36 cellular contexts compared by ENCODE assay signal in the genomic region with DNA sequence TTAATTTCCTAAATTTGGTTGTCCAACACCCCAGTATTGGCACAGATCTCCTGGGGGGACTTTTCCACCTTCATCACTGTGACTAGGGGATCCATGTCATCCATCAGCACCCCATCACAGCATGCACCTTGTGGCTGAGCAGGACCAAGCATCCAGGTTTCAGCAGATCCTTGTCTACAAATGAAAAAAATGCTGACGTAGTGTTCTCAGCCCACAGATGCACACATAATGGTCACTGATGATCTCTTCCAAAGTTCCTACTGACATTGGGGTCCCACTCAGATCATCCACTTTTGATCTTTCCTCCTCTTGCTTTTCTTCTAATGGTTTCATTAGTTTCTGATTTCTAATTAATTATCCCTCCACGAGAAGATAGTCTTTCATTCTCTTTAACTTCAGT.
DNase-seq lines count a peak whose midpoint lies in the region; ATAC-seq, FAIRE-seq and TF ChIP-seq lines count a peak whose summit lies in the region.
"Had no signal": no experiment of that assay in that cellular context is flagged by ENCODE, and none has a peak within 500 bp of the region (broad histone marks: within the 10 kb centered on the region; RNA-seq: fewer than 3 reads in every experiment).

No MANE protein-coding gene starts in this region.

- TF ChIP-seq RAD21 in HepG2 (CRISPR knock-in tag; IDR thresholded peaks at IDR 0.05) (no peak), A549 (conservative IDR thresholded peaks at IDR 0.05 in 1 of 2, IDR thresholded peaks at IDR 0.05 in 1 of 2) (no peak), IMR-90 (IDR thresholded peaks at IDR 0.05; ENCODE audit: low read length) (no peak), K562 (CRISPR knock-in tag; conservative IDR thresholded peaks at IDR 0.05 in 1 of 2, IDR thresholded peaks at IDR 0.05 in 1 of 2) (no peak)

- no peak overlapping the region for H4K8ac ChIP-seq in IMR-90 (ENCODE audit: low read depth in 2 of 2, low read length in 2 of 2)

- no peak overlapping the region for H4K5ac ChIP-seq in IMR-90 (ENCODE audit: low read depth, low read length)

- H3K36me3 Mint-ChIP-seq in T-helper 2 cell treated with Interferon-gamma antibody and Interleukin-4, amounts not matched to agents 5 μg/mL and 100 μg/mL, for 36 hours (ENCODE audit: low read depth) = no peaks in the 10 kb centered on the region
- H3K36me3 Mint-ChIP-seq: CD14-positive monocyte; CD4-positive, alpha-beta memory T cell; CD4-positive, CD25-positive, alpha-beta regulatory T cell; CD8-positive, alpha-beta memory T cell; CD8-positive, alpha-beta T cell had no signal

- no peaks in the 10 kb centered on the region for H3K79me1 ChIP-seq in IMR-90 (ENCODE audit: low read depth in 1 of 2, low read length in 2 of 2)

- no peak overlapping the region for H3K4ac ChIP-seq in IMR-90 (ENCODE audit: low read depth, low read length)

- no peaks in the 10 kb centered on the region for H3K4me1 Mint-ChIP-seq in T-helper 2 cell treated with Interferon-gamma antibody and Interleukin-4, amounts not matched to agents 5 μg/mL and 100 μg/mL, for 36 hours (ENCODE audit: low read depth)
- H3K4me1 Mint-ChIP-seq: B cell; CD14-positive monocyte; CD4-positive, alpha-beta memory T cell; CD4-positive, CD25-positive, alpha-beta regulatory T cell; CD8-positive, alpha-beta memory T cell had no signal

- H3K9ac ChIP-seq in HepG2 (ENCODE audit: insufficient read depth, low read depth, low read length) (no peak overlapping the region), IMR-90 (ENCODE audit: low read depth, low read length) (no peak overlapping the region), K562 (ENCODE audit: insufficient read depth in 1 of 2, low read depth in 2 of 2, low read length in 2 of 2) (no peak overlapping the region)
- H3K9ac ChIP-seq: BLaER1; BLaER1 treated with 17β-estradiol and CSF1 and Interleukin-3, amounts not matched to agents 10 nM and 100 nM had no signal

- H3K14ac ChIP-seq in IMR-90 (replicated peaks; ENCODE audit: low read depth, low read length) = no peak overlapping the region

- no peaks in the 10 kb centered on the region for H3K9me1 ChIP-seq in IMR-90 (ENCODE audit: insufficient read depth, low read length)
- no peaks in the 10 kb centered on the region for H3K9me1 ChIP-seq in K562 (ENCODE audit: control insufficient read depth, insufficient read depth, low read length)

- TF ChIP-seq EP300 in HepG2 (IDR thresholded peaks at IDR 0.05; ENCODE audit: low read depth in 2 of 2, low read length in 2 of 2) = no peak
- TF ChIP-seq EP300 in HepG2 (CRISPR knock-in tag; IDR thresholded peaks at IDR 0.05; ENCODE audit: borderline replicate concordance) = no peak
- no peak for TF ChIP-seq EP300 in A549 (IDR thresholded peaks at IDR 0.05)
- TF ChIP-seq EP300 in K562 (IDR thresholded peaks at IDR 0.05; ENCODE audit: low read length) = no peak
- TF ChIP-seq EP300 in sigmoid colon (IDR thresholded peaks at IDR 0.05) = no peak

- H3K27me3 Mint-ChIP-seq in T-helper 2 cell treated with Interferon-gamma antibody and Interleukin-4, amounts not matched to agents 5 μg/mL and 100 μg/mL, for 36 hours (ENCODE audit: low read depth) = no peaks in the 10 kb centered on the region
- H3K27me3 Mint-ChIP-seq: B cell; CD4-positive, alpha-beta memory T cell; CD4-positive, alpha-beta T cell; CD4-positive, CD25-positive, alpha-beta regulatory T cell; CD8-positive, alpha-beta memory T cell had no signal

- no peak overlapping the region for H2BK120ac ChIP-seq in IMR-90 (ENCODE audit: low read depth, low read length)

- H2AK9ac ChIP-seq in IMR-90 (replicated peaks; ENCODE audit: low read depth, low read length, poor library complexity) = no peak overlapping the region

- no peak overlapping the region for H3K4me3 Mint-ChIP-seq in T-helper 2 cell treated with Interferon-gamma antibody and Interleukin-4, amounts not matched to agents 5 μg/mL and 100 μg/mL, for 36 hours
- H3K4me3 Mint-ChIP-seq: B cell; CD14-positive monocyte; CD4-positive, alpha-beta memory T cell; CD4-positive, alpha-beta T cell; CD4-positive, CD25-positive, alpha-beta regulatory T cell; CD8-positive, alpha-beta memory T cell; CD8-positive, alpha-beta T cell had no signal

- H3K27ac ChIP-seq in HepG2 (ENCODE audit: extremely low read length, insufficient read depth, low read length) (no peak overlapping the region), right lobe of liver (no peak overlapping the region), A549 (no peak overlapping the region), IMR-90 (ENCODE audit: insufficient read depth, low read length) (no peak overlapping the region), K562 (ENCODE audit: extremely low read depth, low read depth, low read length) (no peak overlapping the region), sigmoid colon (no peak overlapping the region)
- H3K27ac ChIP-seq: 22Rv1; BLaER1; BLaER1 treated with 17β-estradiol and CSF1 and Interleukin-3, amounts not matched to agents 10 nM and 100 nM; C4-2B had no signal

- H3K4me3 ChIP-seq in HepG2 (replicated peaks in 1 of 3; ENCODE audit: insufficient read depth in 1 of 3, low read depth in 2 of 3, low read length in 3 of 3) (no peak overlapping the region), right lobe of liver (no peak overlapping the region), A549 (no peak overlapping the region), IMR-90 (ENCODE audit: insufficient read depth, low read depth, low read length) (no peak overlapping the region), K562 (no peak overlapping the region), sigmoid colon (no peak overlapping the region)
- H3K4me3 ChIP-seq: BLaER1; BLaER1 treated with 17β-estradiol and CSF1 and Interleukin-3, amounts not matched to agents 10 nM and 100 nM had no signal

- no peak overlapping the region for H3K4me2 ChIP-seq in HepG2 (ENCODE audit: low read depth, low read length)
- H3K4me2 ChIP-seq in A549 = no peak overlapping the region
- no peak overlapping the region for H3K4me2 ChIP-seq in IMR-90 (ENCODE audit: low read depth, low read length)
- no peak overlapping the region for H3K4me2 ChIP-seq in K562 (ENCODE audit: insufficient read depth, low read length)
- H3K4me2 ChIP-seq: BLaER1; BLaER1 treated with 17β-estradiol and CSF1 and Interleukin-3, amounts not matched to agents 10 nM and 100 nM had no signal

- H3K9me3 Mint-ChIP-seq in T-helper 2 cell treated with Interferon-gamma antibody and Interleukin-4, amounts not matched to agents 5 μg/mL and 100 μg/mL, for 36 hours = peaks cover 50% of the 10 kb centered on the region

- POLR2A ChIA-PET in HepG2 (lab: Yijun Ruan, JAX) = no interaction called here
- POLR2A ChIA-PET in A549 (lab: Yijun Ruan, JAX) = no interaction called here
- POLR2A ChIA-PET in IMR-90 (lab: Charles Lee; ENCODE audit: unreplicated experiment) = no interaction called here
- POLR2A ChIA-PET in K562 (lab: Yijun Ruan, JAX) = no interaction called here

- H3K18ac ChIP-seq in IMR-90 (ENCODE audit: low read depth, low read length) = no peak overlapping the region

- ATAC-seq in HepG2 = no peak
- no peak for ATAC-seq in right lobe of liver
- no peak for ATAC-seq in A549
- no peak for ATAC-seq in IMR-90 (ENCODE audit: low read depth)
- ATAC-seq in K562 = no peak
- ATAC-seq in HG02938 (IDR thresholded peaks at IDR 0.05; ENCODE audit: unreplicated experiment) = no peak
- ATAC-seq: CD8-positive, alpha-beta T cell had no signal

- no peak overlapping the region for H2BK5ac ChIP-seq in IMR-90 (ENCODE audit: low read depth, low read length, poor library complexity, severe bottlenecking)

- DNase-seq in HepG2 (ENCODE audit: low spot score) = no peak
- no peak for DNase-seq in right lobe of liver
- DNase-seq in A549 (ENCODE audit: low read depth in 1 of 2, low spot score in 1 of 2) = no peak
- DNase-seq in IMR-90 = no peak
- no peak for DNase-seq in K562 (ENCODE audit: extremely low read depth in 1 of 4, low spot score in 3 of 4)
- DNase-seq in sigmoid colon = no peak
- no peak for DNase-seq in T-helper 2 cell treated with Interferon-gamma antibody and Interleukin-4, amounts not matched to agents 5 μg/mL and 100 μg/mL, for 36 hours (ENCODE audit: low spot score)
- DNase-seq: 8988T; ACHN; AML-193; BE2C; C1 segment of cervical spinal cord; Caco-2; Calu3; CD4-positive, alpha-beta memory T cell; CD4-positive, alpha-beta T cell; CD4-positive, CD25-positive, alpha-beta regulatory T cell; CD8-positive, alpha-beta memory T cell; CD8-positive, alpha-beta T cell; COR-L47; DMS 273 treated with DMSO at 0.1 percent for 48 hours; DMS153; DMS53; DMS79; DMS79 treated with DMSO at 0.1 percent for 48 hours; DND-41; EL had no signal

- H3K79me2 ChIP-seq in HepG2 (ENCODE audit: insufficient read depth, low read length) (no peaks in the 10 kb centered on the region), K562 (ENCODE audit: control insufficient read depth, insufficient read depth, low read length) (no peaks in the 10 kb centered on the region)

- no peaks in the 10 kb centered on the region for H3K27me3 ChIP-seq in HepG2 (ENCODE audit: control insufficient read depth in 1 of 2, insufficient read depth in 2 of 2, low read length in 2 of 2)
- H3K27me3 ChIP-seq in right lobe of liver = no peaks in the 10 kb centered on the region
- no peaks in the 10 kb centered on the region for H3K27me3 ChIP-seq in IMR-90 (ENCODE audit: control insufficient read depth, insufficient read depth, low read length)
- H3K27me3 ChIP-seq in K562 (ENCODE audit: control insufficient read depth in 2 of 2, insufficient read depth in 2 of 2, low read length in 2 of 2) = no peaks in the 10 kb centered on the region
- no peaks in the 10 kb centered on the region for H3K27me3 ChIP-seq in sigmoid colon
- H3K27me3 ChIP-seq: BE2C; BLaER1; BLaER1 treated with 17β-estradiol and CSF1 and Interleukin-3, amounts not matched to agents 10 nM and 100 nM had no signal

- TF ChIP-seq POLR2A in HepG2 (IDR thresholded peaks at IDR 0.05; ENCODE audit: insufficient read depth in 1 of 2, low read depth in 2 of 2, low read length in 2 of 2) (no peak), right lobe of liver (IDR thresholded peaks at IDR 0.05) (no peak), A549 (IDR thresholded peaks at IDR 0.05; ENCODE audit: low read length) (no peak), IMR-90 (IDR thresholded peaks at IDR 0.05; ENCODE audit: low read depth, low read length) (no peak), K562 (conservative IDR thresholded peaks at IDR 0.05) (no peak), sigmoid colon (IDR thresholded peaks at IDR 0.05) (no peak)

- no peak overlapping the region for H2BK15ac ChIP-seq in IMR-90 (ENCODE audit: low read depth, low read length)

- intact Hi-C loops in HepG2 (cut with micrococcal nuclease; ENCODE audit: unreplicated experiment) = no loop called here
- intact Hi-C loops in right lobe of liver (cut with DNase I) = no loop called here
- intact Hi-C loops in IMR-90 (cut with micrococcal nuclease) = no loop called here
- intact Hi-C loops in K562 (cut with micrococcal nuclease) = no loop called here
- intact Hi-C loops in sigmoid colon (cut with DNase I) = no loop called here

- no peak overlapping the region for H2AK5ac ChIP-seq in IMR-90 (ENCODE audit: low read depth, low read length)

- H3K56ac ChIP-seq in IMR-90 (ENCODE audit: extremely low read depth, insufficient read depth, low read length) = no peak overlapping the region

- H4K20me1 ChIP-seq in HepG2 (ENCODE audit: insufficient read depth, low read length) (no peaks in the 10 kb centered on the region), IMR-90 (ENCODE audit: insufficient read depth, low read length) (no peaks in the 10 kb centered on the region), K562 (replicated peaks; ENCODE audit: control insufficient read depth, insufficient read depth, low read length) (no peaks in the 10 kb centered on the region)
- H4K20me1 ChIP-seq: BLaER1; BLaER1 treated with 17β-estradiol and CSF1 and Interleukin-3, amounts not matched to agents 10 nM and 100 nM had no signal

- no peak overlapping the region for H3K27ac Mint-ChIP-seq in T-helper 2 cell treated with Interferon-gamma antibody and Interleukin-4, amounts not matched to agents 5 μg/mL and 100 μg/mL, for 36 hours
- H3K27ac Mint-ChIP-seq: B cell; CD14-positive monocyte; CD4-positive, alpha-beta memory T cell; CD4-positive, alpha-beta T cell; CD4-positive, CD25-positive, alpha-beta regulatory T cell; CD8-positive, alpha-beta memory T cell; CD8-positive, alpha-beta T cell had no signal

- in situ Hi-C loops in HepG2 (cut with HindIII; ENCODE audit: extremely low pct_ligation_motif_present, low pct_unique_long_range_greater_than_20kb) = no loop called here
- in situ Hi-C loops in IMR-90 (cut with MboI; ENCODE audit: low sequenced_read_pairs) = no loop called here
- in situ Hi-C loops in K562 (cut with MboI) = no loop called here

- H3K4me1 ChIP-seq in HepG2 (ENCODE audit: insufficient read depth, low read length) = no peaks in the 10 kb centered on the region
- H3K4me1 ChIP-seq in right lobe of liver = no peaks in the 10 kb centered on the region
- no peaks in the 10 kb centered on the region for H3K4me1 ChIP-seq in A549
- H3K4me1 ChIP-seq in IMR-90 (ENCODE audit: control insufficient read depth, insufficient read depth, low read length) = no peaks in the 10 kb centered on the region
- no peaks in the 10 kb centered on the region for H3K4me1 ChIP-seq in K562 (replicated peaks in 1 of 2; ENCODE audit: control insufficient read depth in 2 of 2, insufficient read depth in 2 of 2, low read length in 2 of 2)
- no peaks in the 10 kb centered on the region for H3K4me1 ChIP-seq in sigmoid colon
- H3K4me1 ChIP-seq: BE2C; BLaER1; BLaER1 treated with 17β-estradiol and CSF1 and Interleukin-3, amounts not matched to agents 10 nM and 100 nM; Caco-2 had no signal

- FAIRE-seq in HepG2 (lab: Jason Lieb, UNC) (no peak), A549 (lab: Jason Lieb, UNC) (no peak), K562 (lab: Jason Lieb, UNC) (no peak)
- FAIRE-seq: A204.1, D721Med had no signal

- H3K9me3 ChIP-seq in HepG2 (ENCODE audit: low read length) (no peaks in the 10 kb centered on the region), right lobe of liver (no peaks in the 10 kb centered on the region), A549 (no peaks in the 10 kb centered on the region), IMR-90 (ENCODE audit: control insufficient read depth, insufficient read depth, low read length) (no peaks in the 10 kb centered on the region; the same call in 1 of the 2 replicates), K562 (replicated peaks; ENCODE audit: control insufficient read depth, insufficient read depth, low read depth, low read length) (no peaks in the 10 kb centered on the region), sigmoid colon (peaks cover 0 to 2% (median 0%) of the 10 kb centered on the region in 4 donors)
- H3K9me3 ChIP-seq: BE2C; BLaER1; BLaER1 treated with 17β-estradiol and CSF1 and Interleukin-3, amounts not matched to agents 10 nM and 100 nM; Caco-2 had no signal

- TF ChIP-seq CTCF in HepG2 (CRISPR knock-in tag; IDR thresholded peaks at IDR 0.05) (no peak), right lobe of liver (IDR thresholded peaks at IDR 0.05) (no peak), A549 (IDR thresholded peaks at IDR 0.05) (no peak), IMR-90 (conservative IDR thresholded peaks at IDR 0.05; ENCODE audit: low read depth, low read length) (no peak), K562 (IDR thresholded peaks at IDR 0.05 in 2 of 3, conservative IDR thresholded peaks at IDR 0.05 in 1 of 3; ENCODE audit: insufficient read depth in 2 of 3, low read depth in 1 of 3, low read length in 3 of 3) (no peak), sigmoid colon (IDR thresholded peaks at IDR 0.05) (no peak)

- WGBS in HepG2 (ENCODE audit: low lambda C conversion rate) = 1% methylated on average over 2 of the region's 2 CpGs
- WGBS in right lobe of liver (ENCODE audit: insufficient coverage, low coverage, low lambda C conversion rate, missing lambda C conversion rate) = 54% methylated on average over 2 of the region's 2 CpGs
- WGBS in A549 (ENCODE audit: missing lambda C conversion rate) = 0% methylated on average over 2 of the region's 2 CpGs
- WGBS in IMR-90 (ENCODE audit: extremely low coverage in 2 of 2, insufficient read length in 1 of 2), 2 experiments = 80% methylated on average over 1 of the region's 2 CpGs; no CpG with 5 or more reads in 1 of the 2 experiments
- 0% methylated on average over 2 of the region's 2 CpGs for WGBS in K562 (ENCODE audit: insufficient coverage, low coverage, missing lambda C conversion rate)
- 64 to 81% methylated on average over 2 of the region's 2 CpGs for WGBS in sigmoid colon, 2 donors

- no TSS peak for BruUV-seq in HepG2 (replicated peaks; lab: Mats Ljungman, UMichigan)
- no TSS peak for BruUV-seq in IMR-90 (replicated peaks; lab: Mats Ljungman, UMichigan)
- BruUV-seq in K562 (replicated peaks; lab: Mats Ljungman, UMichigan) = no TSS peak

- CTCF ChIA-PET in HepG2 (lab: Yijun Ruan, JAX; ENCODE audit: low intra/inter-chr PET ratio, low total read pairs) = no interaction called here
- CTCF ChIA-PET in A549 (lab: Yijun Ruan, JAX) = no interaction called here
- CTCF ChIA-PET in IMR-90 (lab: Yijun Ruan, JAX) = no interaction called here
- CTCF ChIA-PET in K562 (lab: Yijun Ruan, JAX; ENCODE audit: low intra/inter-chr PET ratio) = no interaction called here

- H2AFZ ChIP-seq in HepG2 (ENCODE audit: low read length) = no peak overlapping the region
- no peak overlapping the region for H2AFZ ChIP-seq in IMR-90 (replicated peaks; ENCODE audit: low read length, poor library complexity)
- no peak overlapping the region for H2AFZ ChIP-seq in K562 (ENCODE audit: low read depth, low read length)

- no peak overlapping the region for H3K23ac ChIP-seq in IMR-90 (ENCODE audit: low read depth, low read length)

- H3K36me3 ChIP-seq in HepG2 (replicated peaks in 1 of 2; ENCODE audit: control insufficient read depth in 1 of 2, insufficient read depth in 2 of 2, low read length in 2 of 2) (no peaks in the 10 kb centered on the region), right lobe of liver (no peaks in the 10 kb centered on the region), IMR-90 (ENCODE audit: control insufficient read depth, insufficient read depth, low read length) (no peaks in the 10 kb centered on the region), K562 (ENCODE audit: control insufficient read depth, insufficient read depth, low read length) (no peaks in the 10 kb centered on the region), sigmoid colon (no peaks in the 10 kb centered on the region)
- H3K36me3 ChIP-seq: BE2C; BLaER1; BLaER1 treated with 17β-estradiol and CSF1 and Interleukin-3, amounts not matched to agents 10 nM and 100 nM had no signal

- dilution Hi-C loops in IMR-90 (cut with HindIII; ENCODE audit: low sequenced_read_pairs, unreplicated experiment) = no loop called here

- no peak overlapping the region for H4K91ac ChIP-seq in IMR-90 (ENCODE audit: insufficient read depth, low read depth, low read length)

- H2BK20ac ChIP-seq in IMR-90 (ENCODE audit: low read depth, low read length) = no peak overlapping the region
